ENCODE assay signal across 21 cellular contexts in genomic region chr1:89889336-89889640, GRCh38.
"Had no signal": no experiment of that assay in that cellular context is flagged by ENCODE, and none has a peak within 500 bp of the region (broad histone marks: within the 10 kb centered on the region; RNA-seq: fewer than 3 reads in every experiment).

No MANE protein-coding gene starts in this region.

- H3K27me3 Mint-ChIP-seq: activated naive CD4-positive, alpha-beta T cell treated with anti-CD3 and anti-CD28 coated beads, Interleukin-2, amount 50 U/mL, for 24 hours; central memory CD8-positive, alpha-beta T cell; effector memory CD8-positive, alpha-beta T cell; naive thymus-derived CD8-positive, alpha-beta T cell; progenitor cell of endocrine pancreas; type B pancreatic cell had no signal

- H3K36me3 ChIP-seq: brain microvascular endothelial cell, esophagus muscularis mucosa, lower lobe of right lung, sigmoid colon, vagina had no signal

- H3K9me3 ChIP-seq: esophagus muscularis mucosa, lower lobe of right lung, sigmoid colon, spleen, testis, vagina had no signal

- H3K4me3 ChIP-seq: dorsolateral prefrontal cortex, esophagus muscularis mucosa, lower lobe of right lung, sigmoid colon, spleen, testis, vagina had no signal

- H3K27ac ChIP-seq: esophagus muscularis mucosa, lower lobe of right lung, sigmoid colon, spleen, testis, vagina had no signal

- H3K27ac Mint-ChIP-seq: activated naive CD4-positive, alpha-beta T cell treated with anti-CD3 and anti-CD28 coated beads, Interleukin-2, amount 50 U/mL, for 24 hours; effector memory CD8-positive, alpha-beta T cell; progenitor cell of endocrine pancreas; type B pancreatic cell had no signal

- H3K9me3 Mint-ChIP-seq: activated naive CD4-positive, alpha-beta T cell treated with anti-CD3 and anti-CD28 coated beads, Interleukin-2, amount 50 U/mL, for 24 hours; central memory CD8-positive, alpha-beta T cell; effector memory CD8-positive, alpha-beta T cell; naive thymus-derived CD8-positive, alpha-beta T cell; type B pancreatic cell had no signal

- FAIRE-seq: colon, endothelial cell of umbilical vein had no signal

- H3K4me1 ChIP-seq: esophagus muscularis mucosa, lower lobe of right lung, testis, vagina had no signal

- H3K27me3 ChIP-seq: brain microvascular endothelial cell, dorsolateral prefrontal cortex, esophagus muscularis mucosa, sigmoid colon, spleen, testis, vagina had no signal

- H3K4me3 Mint-ChIP-seq: activated naive CD4-positive, alpha-beta T cell treated with anti-CD3 and anti-CD28 coated beads, Interleukin-2, amount 50 U/mL, for 24 hours; central memory CD8-positive, alpha-beta T cell; effector memory CD8-positive, alpha-beta T cell; naive thymus-derived CD8-positive, alpha-beta T cell; type B pancreatic cell had no signal

- DNase-seq: activated gamma-delta T cell treated with Interleukin-2 at 50 U/mL for 16 hours; activated T-cell treated with anti-CD3 and anti-CD28 coated beads, Interleukin-2, amount 50 U/mL, for 1 hour; brain microvascular endothelial cell; dorsolateral prefrontal cortex; effector memory CD8-positive, alpha-beta T cell; lower lobe of right lung; naive thymus-derived CD8-positive, alpha-beta T cell; retina; sigmoid colon; spleen; stimulated activated CD4-positive, alpha-beta T cell treated with anti-CD3 and anti-CD28 coated beads, Interleukin-4, amount 100 ng/mL, for 1 hour; stimulated activated naive CD4-positive, alpha-beta T cell; testis had no signal
